Comparison of ENCODE assay signal across 1 cellular context in the genomic region with DNA sequence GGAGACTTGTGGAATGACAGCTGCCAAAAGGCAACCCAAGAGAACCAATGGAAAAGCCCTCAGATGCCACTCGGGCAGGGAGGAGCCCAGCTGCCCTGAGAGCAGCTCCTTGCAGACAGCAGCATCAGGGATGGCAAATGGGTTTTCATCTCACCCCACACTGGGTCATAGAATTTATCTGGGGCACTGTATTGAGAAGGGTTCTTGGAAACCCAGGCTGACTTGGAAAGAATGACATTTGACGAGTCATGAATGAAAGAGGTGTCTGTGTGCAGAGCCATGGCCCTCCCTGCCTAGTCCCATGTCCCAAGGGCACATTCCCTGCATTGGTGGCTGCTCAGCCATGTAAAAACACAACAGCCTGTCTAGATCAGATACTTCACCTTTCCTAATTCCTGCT.
TF ChIP-seq lines count a peak whose summit lies in the region.

No MANE protein-coding gene starts in this region.

TF ChIP-seq in GM23338, 12 proteins besides CTCF, POLR2A, EP300 and RAD21:
- no peak for TF ChIP-seq STAT1 (IDR thresholded peaks at IDR 0.05; ENCODE audit: unreplicated experiment)
- TF ChIP-seq, protein P1, sequence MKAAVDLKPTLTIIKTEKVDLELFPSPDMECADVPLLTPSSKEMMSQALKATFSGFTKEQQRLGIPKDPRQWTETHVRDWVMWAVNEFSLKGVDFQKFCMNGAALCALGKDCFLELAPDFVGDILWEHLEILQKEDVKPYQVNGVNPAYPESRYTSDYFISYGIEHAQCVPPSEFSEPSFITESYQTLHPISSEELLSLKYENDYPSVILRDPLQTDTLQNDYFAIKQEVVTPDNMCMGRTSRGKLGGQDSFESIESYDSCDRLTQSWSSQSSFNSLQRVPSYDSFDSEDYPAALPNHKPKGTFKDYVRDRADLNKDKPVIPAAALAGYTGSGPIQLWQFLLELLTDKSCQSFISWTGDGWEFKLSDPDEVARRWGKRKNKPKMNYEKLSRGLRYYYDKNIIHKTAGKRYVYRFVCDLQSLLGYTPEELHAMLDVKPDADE (IDR thresholded peaks at IDR 0.05) = no peak
- no peak for TF ChIP-seq POLR2AphosphoS5 (IDR thresholded peaks at IDR 0.05; ENCODE audit: low read depth)
- no peak for TF ChIP-seq NANOG (IDR thresholded peaks at IDR 0.05; ENCODE audit: borderline replicate concordance)
- TF ChIP-seq ZNF114 (CRISPR knock-in tag; IDR thresholded peaks at IDR 0.05) = no peak
- no peak for TF ChIP-seq ZNF331 (CRISPR knock-in tag; IDR thresholded peaks at IDR 0.05; ENCODE audit: low read depth)
- TF ChIP-seq EZH2 (IDR thresholded peaks at IDR 0.05; ENCODE audit: low read depth, unreplicated experiment) = no peak
- TF ChIP-seq EZH2phosphoT487 (IDR thresholded peaks at IDR 0.05; ENCODE audit: unreplicated experiment) = no peak
- TF ChIP-seq, protein P2, sequence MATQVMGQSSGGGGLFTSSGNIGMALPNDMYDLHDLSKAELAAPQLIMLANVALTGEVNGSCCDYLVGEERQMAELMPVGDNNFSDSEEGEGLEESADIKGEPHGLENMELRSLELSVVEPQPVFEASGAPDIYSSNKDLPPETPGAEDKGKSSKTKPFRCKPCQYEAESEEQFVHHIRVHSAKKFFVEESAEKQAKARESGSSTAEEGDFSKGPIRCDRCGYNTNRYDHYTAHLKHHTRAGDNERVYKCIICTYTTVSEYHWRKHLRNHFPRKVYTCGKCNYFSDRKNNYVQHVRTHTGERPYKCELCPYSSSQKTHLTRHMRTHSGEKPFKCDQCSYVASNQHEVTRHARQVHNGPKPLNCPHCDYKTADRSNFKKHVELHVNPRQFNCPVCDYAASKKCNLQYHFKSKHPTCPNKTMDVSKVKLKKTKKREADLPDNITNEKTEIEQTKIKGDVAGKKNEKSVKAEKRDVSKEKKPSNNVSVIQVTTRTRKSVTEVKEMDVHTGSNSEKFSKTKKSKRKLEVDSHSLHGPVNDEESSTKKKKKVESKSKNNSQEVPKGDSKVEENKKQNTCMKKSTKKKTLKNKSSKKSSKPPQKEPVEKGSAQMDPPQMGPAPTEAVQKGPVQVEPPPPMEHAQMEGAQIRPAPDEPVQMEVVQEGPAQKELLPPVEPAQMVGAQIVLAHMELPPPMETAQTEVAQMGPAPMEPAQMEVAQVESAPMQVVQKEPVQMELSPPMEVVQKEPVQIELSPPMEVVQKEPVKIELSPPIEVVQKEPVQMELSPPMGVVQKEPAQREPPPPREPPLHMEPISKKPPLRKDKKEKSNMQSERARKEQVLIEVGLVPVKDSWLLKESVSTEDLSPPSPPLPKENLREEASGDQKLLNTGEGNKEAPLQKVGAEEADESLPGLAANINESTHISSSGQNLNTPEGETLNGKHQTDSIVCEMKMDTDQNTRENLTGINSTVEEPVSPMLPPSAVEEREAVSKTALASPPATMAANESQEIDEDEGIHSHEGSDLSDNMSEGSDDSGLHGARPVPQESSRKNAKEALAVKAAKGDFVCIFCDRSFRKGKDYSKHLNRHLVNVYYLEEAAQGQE (IDR thresholded peaks at IDR 0.05; ENCODE audit: unreplicated experiment) = no peak
- no peak for TF ChIP-seq JUNB (IDR thresholded peaks at IDR 0.05; ENCODE audit: unreplicated experiment)
- TF ChIP-seq, protein P3, sequence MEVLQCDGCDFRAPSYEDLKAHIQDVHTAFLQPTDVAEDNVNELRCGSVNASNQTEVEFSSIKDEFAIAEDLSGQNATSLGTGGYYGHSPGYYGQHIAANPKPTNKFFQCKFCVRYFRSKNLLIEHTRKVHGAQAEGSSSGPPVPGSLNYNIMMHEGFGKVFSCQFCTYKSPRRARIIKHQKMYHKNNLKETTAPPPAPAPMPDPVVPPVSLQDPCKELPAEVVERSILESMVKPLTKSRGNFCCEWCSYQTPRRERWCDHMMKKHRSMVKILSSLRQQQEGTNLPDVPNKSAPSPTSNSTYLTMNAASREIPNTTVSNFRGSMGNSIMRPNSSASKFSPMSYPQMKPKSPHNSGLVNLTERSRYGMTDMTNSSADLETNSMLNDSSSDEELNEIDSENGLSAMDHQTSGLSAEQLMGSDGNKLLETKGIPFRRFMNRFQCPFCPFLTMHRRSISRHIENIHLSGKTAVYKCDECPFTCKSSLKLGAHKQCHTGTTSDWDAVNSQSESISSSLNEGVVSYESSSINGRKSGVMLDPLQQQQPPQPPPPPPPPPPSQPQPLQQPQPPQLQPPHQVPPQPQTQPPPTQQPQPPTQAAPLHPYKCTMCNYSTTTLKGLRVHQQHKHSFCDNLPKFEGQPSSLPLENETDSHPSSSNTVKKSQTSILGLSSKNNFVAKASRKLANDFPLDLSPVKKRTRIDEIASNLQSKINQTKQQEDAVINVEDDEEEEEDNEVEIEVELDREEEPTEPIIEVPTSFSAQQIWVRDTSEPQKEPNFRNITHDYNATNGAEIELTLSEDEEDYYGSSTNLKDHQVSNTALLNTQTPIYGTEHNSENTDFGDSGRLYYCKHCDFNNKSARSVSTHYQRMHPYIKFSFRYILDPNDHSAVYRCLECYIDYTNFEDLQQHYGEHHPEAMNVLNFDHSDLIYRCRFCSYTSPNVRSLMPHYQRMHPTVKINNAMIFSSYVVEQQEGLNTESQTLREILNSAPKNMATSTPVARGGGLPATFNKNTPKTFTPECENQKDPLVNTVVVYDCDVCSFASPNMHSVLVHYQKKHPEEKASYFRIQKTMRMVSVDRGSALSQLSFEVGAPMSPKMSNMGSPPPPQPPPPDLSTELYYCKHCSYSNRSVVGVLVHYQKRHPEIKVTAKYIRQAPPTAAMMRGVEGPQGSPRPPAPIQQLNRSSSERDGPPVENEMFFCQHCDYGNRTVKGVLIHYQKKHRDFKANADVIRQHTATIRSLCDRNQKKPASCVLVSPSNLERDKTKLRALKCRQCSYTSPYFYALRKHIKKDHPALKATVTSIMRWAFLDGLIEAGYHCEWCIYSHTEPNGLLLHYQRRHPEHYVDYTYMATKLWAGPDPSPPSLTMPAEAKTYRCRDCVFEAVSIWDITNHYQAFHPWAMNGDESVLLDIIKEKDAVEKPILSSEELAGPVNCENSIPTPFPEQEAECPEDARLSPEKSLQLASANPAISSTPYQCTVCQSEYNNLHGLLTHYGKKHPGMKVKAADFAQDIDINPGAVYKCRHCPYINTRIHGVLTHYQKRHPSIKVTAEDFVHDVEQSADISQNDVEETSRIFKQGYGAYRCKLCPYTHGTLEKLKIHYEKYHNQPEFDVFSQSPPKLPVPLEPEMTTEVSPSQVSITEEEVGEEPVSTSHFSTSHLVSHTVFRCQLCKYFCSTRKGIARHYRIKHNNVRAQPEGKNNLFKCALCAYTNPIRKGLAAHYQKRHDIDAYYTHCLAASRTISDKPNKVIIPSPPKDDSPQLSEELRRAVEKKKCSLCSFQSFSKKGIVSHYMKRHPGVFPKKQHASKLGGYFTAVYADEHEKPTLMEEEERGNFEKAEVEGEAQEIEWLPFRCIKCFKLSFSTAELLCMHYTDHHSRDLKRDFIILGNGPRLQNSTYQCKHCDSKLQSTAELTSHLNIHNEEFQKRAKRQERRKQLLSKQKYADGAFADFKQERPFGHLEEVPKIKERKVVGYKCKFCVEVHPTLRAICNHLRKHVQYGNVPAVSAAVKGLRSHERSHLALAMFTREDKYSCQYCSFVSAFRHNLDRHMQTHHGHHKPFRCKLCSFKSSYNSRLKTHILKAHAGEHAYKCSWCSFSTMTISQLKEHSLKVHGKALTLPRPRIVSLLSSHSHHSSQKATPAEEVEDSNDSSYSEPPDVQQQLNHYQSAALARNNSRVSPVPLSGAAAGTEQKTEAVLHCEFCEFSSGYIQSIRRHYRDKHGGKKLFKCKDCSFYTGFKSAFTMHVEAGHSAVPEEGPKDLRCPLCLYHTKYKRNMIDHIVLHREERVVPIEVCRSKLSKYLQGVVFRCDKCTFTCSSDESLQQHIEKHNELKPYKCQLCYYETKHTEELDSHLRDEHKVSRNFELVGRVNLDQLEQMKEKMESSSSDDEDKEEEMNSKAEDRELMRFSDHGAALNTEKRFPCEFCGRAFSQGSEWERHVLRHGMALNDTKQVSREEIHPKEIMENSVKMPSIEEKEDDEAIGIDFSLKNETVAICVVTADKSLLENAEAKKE (CRISPR knock-in tag; IDR thresholded peaks at IDR 0.05) = no peak
- no peak for TF ChIP-seq CREB1 (CRISPR knock-in tag; IDR thresholded peaks at IDR 0.05; ENCODE audit: low read depth)
